ENCODE assay signal across 8 cellular contexts in the genomic region with DNA sequence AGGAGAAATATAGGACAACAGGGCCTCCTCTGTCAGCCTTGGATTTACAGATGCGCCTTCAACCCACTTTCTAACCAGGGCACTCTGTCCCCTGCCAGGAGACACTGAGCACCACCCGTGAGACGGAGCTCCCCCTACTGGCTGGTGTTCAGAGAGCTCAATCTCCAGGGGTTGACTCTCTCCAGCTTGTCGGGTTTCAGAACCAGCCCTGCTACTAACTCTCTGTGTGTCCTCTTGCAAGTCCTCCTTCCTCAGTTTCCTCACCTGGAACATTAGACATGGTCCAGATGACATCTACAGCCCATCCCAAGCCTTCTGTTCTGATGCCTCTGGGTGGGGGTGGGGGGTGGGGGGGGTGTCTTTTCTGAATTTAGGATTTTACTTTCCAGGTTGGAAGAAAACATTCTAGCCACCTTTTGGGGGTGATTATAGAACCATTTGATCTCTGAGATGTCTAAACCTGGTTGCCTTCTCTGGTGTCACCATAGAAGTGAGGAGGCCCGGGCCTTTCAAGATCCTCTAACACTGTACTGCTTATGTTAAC.
A peak's percentile ranks its signal among the peaks of the same experiment; 100 is the strongest.
DNase-seq lines count a peak whose midpoint lies in the region; ATAC-seq and TF ChIP-seq lines count a peak whose summit lies in the region.

No MANE protein-coding gene starts in this region.

- POLR2A ChIA-PET in GM10248 (lab: Yijun Ruan, JAX), result no interaction called here

- H3K4me3 Mint-ChIP-seq in activated T-helper 1 cell treated with anti-CD3 and anti-CD28 coated beads, Interleukin-12 subunit alpha, Interleukin-12 subunit beta, Interleukin-2, Interleukin-4 antibody, amounts not matched to agents 30 ng/mL and 10 ng/mL and 1 ng/mL, durations not matched to agents 14 hours and 24 hours and 36 hours, result no peak overlapping the region

- TF ChIP-seq CTCF in GM10248 (IDR thresholded peaks at IDR 0.05; ENCODE audit: control extremely low read depth, extremely low read depth, low read depth, missing control alignments) (peak; percentile 68), fibroblast of villous mesenchyme (IDR thresholded peaks at IDR 0.05; ENCODE audit: insufficient read depth, low read depth, low read length) (peak; percentile 82), neutrophil (IDR thresholded peaks at IDR 0.05) (peak; percentile 25)

- no peaks in the 10 kb centered on the region for H3K4me1 Mint-ChIP-seq in activated T-helper 1 cell treated with anti-CD3 and anti-CD28 coated beads, Interleukin-12 subunit alpha, Interleukin-12 subunit beta, Interleukin-2, Interleukin-4 antibody, amounts not matched to agents 30 ng/mL and 10 ng/mL and 1 ng/mL, durations not matched to agents 14 hours and 24 hours and 36 hours (ENCODE audit: low read depth)

- intact Hi-C loops in activated T-helper 1 cell treated with anti-CD3 and anti-CD28 coated beads, Interleukin-12 subunit alpha, Interleukin-12 subunit beta, Interleukin-2, Interleukin-4 antibody, amounts not matched to agents 30 ng/mL and 10 ng/mL and 1 ng/mL, durations not matched to agents 14 hours and 24 hours and 36 hours (cut with micrococcal nuclease), result loop anchor here (1.0 to 10.0 kb wide), 5 partner anchors 233 to 610 kb away; no protein-coding TSS in a partner anchor

- CTCF ChIA-PET in GM10248 (lab: Yijun Ruan, JAX), result interaction anchor here (0.6 to 3.5 kb wide), 23 partner anchors 9 to 816 kb away, joined by 3 to 21 read pairs (median 4); no protein-coding TSS in a partner anchor

- H3K9me3 ChIP-seq in neutrophil, result no peaks in the 10 kb centered on the region

- H3K27ac Mint-ChIP-seq in activated T-helper 1 cell treated with anti-CD3 and anti-CD28 coated beads, Interleukin-12 subunit alpha, Interleukin-12 subunit beta, Interleukin-2, Interleukin-4 antibody, amounts not matched to agents 30 ng/mL and 10 ng/mL and 1 ng/mL, durations not matched to agents 14 hours and 24 hours and 36 hours, result no peak overlapping the region

- no peak overlapping the region for H3K4me3 ChIP-seq in fibroblast of villous mesenchyme (ENCODE audit: low read depth, low read length)
- H3K4me3 ChIP-seq in neutrophil (ENCODE audit: low read depth in 1 of 2, low read length in 1 of 2), result no peak overlapping the region

- no peaks in the 10 kb centered on the region for H3K36me3 ChIP-seq in neutrophil

- peaks cover 21% of the 10 kb centered on the region for H3K27me3 ChIP-seq in neutrophil

- no peak for ATAC-seq in GM21367 (IDR thresholded peaks at IDR 0.05; ENCODE audit: unreplicated experiment)

- H3K27me3 Mint-ChIP-seq in activated T-helper 1 cell treated with anti-CD3 and anti-CD28 coated beads, Interleukin-12 subunit alpha, Interleukin-12 subunit beta, Interleukin-2, Interleukin-4 antibody, amounts not matched to agents 30 ng/mL and 10 ng/mL and 1 ng/mL, durations not matched to agents 14 hours and 24 hours and 36 hours (ENCODE audit: insufficient read depth), result peaks cover 4% of the 10 kb centered on the region

- H3K27ac ChIP-seq in neutrophil, result no peak overlapping the region
- no peak overlapping the region for H3K27ac ChIP-seq in substantia nigra (ENCODE audit: low read depth, low read length, poor library complexity, severe bottlenecking)

- no peaks in the 10 kb centered on the region for H3K9me3 Mint-ChIP-seq in activated T-helper 1 cell treated with anti-CD3 and anti-CD28 coated beads, Interleukin-12 subunit alpha, Interleukin-12 subunit beta, Interleukin-2, Interleukin-4 antibody, amounts not matched to agents 30 ng/mL and 10 ng/mL and 1 ng/mL, durations not matched to agents 14 hours and 24 hours and 36 hours

- DNase-seq in GM10248 (ENCODE audit: extremely low spot score) (peak; percentile 76), HPDE6-E6E7 (ENCODE audit: extremely low spot score) (peak; percentile 51), RKO (ENCODE audit: low spot score) (peak; percentile 14), fibroblast of villous mesenchyme (ENCODE audit: low read depth) (peak; percentile 59), substantia nigra (lab: John Stamatoyannopoulos, UW) (peak in 45 of 49 donors; percentile 3 to 80 (median 57))
- peak; percentile 45 for DNase-seq in activated T-helper 1 cell treated with anti-CD3 and anti-CD28 coated beads, Interleukin-12 subunit alpha, Interleukin-12 subunit beta, Interleukin-2, Interleukin-4 antibody, amounts not matched to agents 30 ng/mL and 10 ng/mL and 1 ng/mL, durations not matched to agents 14 hours and 24 hours and 36 hours (ENCODE audit: low spot score)

- no peaks in the 10 kb centered on the region for H3K36me3 Mint-ChIP-seq in activated T-helper 1 cell treated with anti-CD3 and anti-CD28 coated beads, Interleukin-12 subunit alpha, Interleukin-12 subunit beta, Interleukin-2, Interleukin-4 antibody, amounts not matched to agents 30 ng/mL and 10 ng/mL and 1 ng/mL, durations not matched to agents 14 hours and 24 hours and 36 hours (ENCODE audit: low read depth)

- peaks cover 23 to 25% of the 10 kb centered on the region in 2 experiments for H3K4me1 ChIP-seq in neutrophil (ENCODE audit: control insufficient read depth in 1 of 2, insufficient read depth in 1 of 2, low read depth in 1 of 2, low read length in 1 of 2)

Comparison
In these comparisons a context has a peak if more than half of its experiments do, and no peak if none do; other contexts are left out.
1. DNase-seq: peak in every context shown above with its lines; median percentile 76 in GM10248; 59 in fibroblast of villous mesenchyme; 57 in substantia nigra; 51 in HPDE6-E6E7; 45 in activated T-helper 1 cell treated with anti-CD3 and anti-CD28 coated beads, Interleukin-12 subunit alpha, Interleukin-12 subunit beta, Interleukin-2, Interleukin-4 antibody, amounts not matched to agents 30 ng/mL and 10 ng/mL and 1 ng/mL, durations not matched to agents 14 hours and 24 hours and 36 hours; 14 in RKO.
2. CTCF ChIP-seq: peak in every context shown above with its lines; median percentile 82 in fibroblast of villous mesenchyme; 68 in GM10248; 25 in neutrophil.